In the genomic region with DNA sequence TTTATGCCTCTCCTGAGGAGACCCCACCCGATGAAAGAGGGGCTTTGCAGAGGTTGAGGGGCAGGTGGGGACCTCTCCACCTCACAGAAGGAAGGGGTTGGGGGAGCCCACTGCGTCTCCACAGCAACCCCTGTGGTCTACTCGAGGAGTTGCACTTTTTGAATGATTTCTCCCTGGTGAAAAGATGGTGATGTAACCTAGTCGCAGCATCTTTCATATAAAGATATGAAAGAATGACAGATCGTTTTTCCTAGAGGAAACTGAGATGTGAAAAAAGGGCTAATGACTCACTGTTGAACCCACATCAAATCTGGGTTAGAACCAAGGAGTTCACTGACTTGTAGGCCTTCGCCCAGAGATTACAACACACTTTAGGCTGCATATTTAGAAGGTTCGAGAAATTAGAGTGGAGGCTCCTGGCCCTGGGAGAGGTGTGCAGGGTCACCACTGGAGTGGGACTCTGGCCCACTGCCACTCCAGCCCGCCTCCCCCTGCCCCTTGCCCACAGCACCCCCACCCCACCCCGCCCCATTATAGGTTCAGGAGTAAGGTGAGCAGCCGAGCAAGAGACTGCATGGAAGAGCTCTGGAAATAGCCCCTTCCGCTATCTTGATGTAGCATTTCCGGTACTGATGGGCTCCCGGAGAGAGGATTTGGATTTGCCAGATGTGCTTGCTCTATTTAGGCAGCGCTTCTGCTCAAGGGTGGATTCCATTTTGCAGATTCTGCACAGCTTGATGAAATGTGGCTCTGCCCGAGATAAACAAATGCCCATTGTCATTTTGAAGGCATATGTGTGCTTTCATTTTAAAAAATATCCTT, we compare ENCODE assay signal across 8 cellular contexts. TPM values are rescaled to one million over a fixed set of nuclear protein-coding genes. Genes with fewer than 3 reads are reported as not detected.
A peak's percentile ranks its signal among the peaks of the same experiment; 100 is the strongest.
DNase-seq lines count a peak whose midpoint lies in the region; ATAC-seq and TF ChIP-seq lines count a peak whose summit lies in the region.

No MANE protein-coding gene starts in this region.

- TF ChIP-seq CTCF in GM10248 (IDR thresholded peaks at IDR 0.05; ENCODE audit: control extremely low read depth, extremely low read depth, low read depth, missing control alignments): peak; percentile 23

- H3K9me3 Mint-ChIP-seq in activated naive CD4-positive, alpha-beta T cell treated with anti-CD3 and anti-CD28 coated beads, Interleukin-2, amount 10 ng/mL, durations not matched to agents 7 days and 5 days: no peaks in the 10 kb centered on the region
- no peaks in the 10 kb centered on the region for H3K9me3 Mint-ChIP-seq in activated T-helper 2 cell treated with anti-CD3 and anti-CD28 coated beads, Interferon-gamma antibody, Interleukin-2, Interleukin-4, amounts not matched to agents 10 μg/mL and 5 μg/mL and 100 μg/mL, durations not matched to agents 14 hours and 24 hours and 36 hours

- no peaks in the 10 kb centered on the region for H3K27me3 ChIP-seq in stomach smooth muscle (ENCODE audit: control insufficient read depth in 1 of 2, insufficient read depth in 2 of 2, low read length in 2 of 2)

- CTCF ChIA-PET in GM10248 (lab: Yijun Ruan, JAX): interaction anchor here (1.0 to 1.9 kb wide), 3 partner anchors 13 to 56 kb away, joined by 3 to 6 read pairs (median 4); no protein-coding TSS in a partner anchor
- CTCF ChIA-PET in activated naive CD4-positive, alpha-beta T cell treated with anti-CD3 and anti-CD28 coated beads, Interleukin-2, amount 10 ng/mL, durations not matched to agents 7 days and 5 days (lab: Charles Lee): no interaction called here

- DNase-seq in GM10248 (ENCODE audit: extremely low spot score) (peak; percentile 51), M059J (ENCODE audit: low read depth) (peak; percentile 81), hepatic stellate cell (ENCODE audit: low spot score) (peak; percentile 48), RPMI8226 (no peak)
- DNase-seq in activated naive CD4-positive, alpha-beta T cell treated with anti-CD3 and anti-CD28 coated beads, Interleukin-2, amount 10 ng/mL, durations not matched to agents 7 days and 5 days: peak; percentile 27
- no peak for DNase-seq in activated T-helper 2 cell treated with anti-CD3 and anti-CD28 coated beads, Interferon-gamma antibody, Interleukin-2, Interleukin-4, amounts not matched to agents 10 μg/mL and 5 μg/mL and 100 μg/mL, durations not matched to agents 14 hours and 24 hours and 36 hours (ENCODE audit: low spot score)

- H3K27me3 Mint-ChIP-seq in activated naive CD4-positive, alpha-beta T cell treated with anti-CD3 and anti-CD28 coated beads, Interleukin-2, amount 10 ng/mL, durations not matched to agents 7 days and 5 days: peaks cover 27% of the 10 kb centered on the region
- peaks cover 63% of the 10 kb centered on the region for H3K27me3 Mint-ChIP-seq in activated T-helper 2 cell treated with anti-CD3 and anti-CD28 coated beads, Interferon-gamma antibody, Interleukin-2, Interleukin-4, amounts not matched to agents 10 μg/mL and 5 μg/mL and 100 μg/mL, durations not matched to agents 14 hours and 24 hours and 36 hours (ENCODE audit: low read depth)

- peak overlapping the region; percentile 42 for H3K4me3 Mint-ChIP-seq in activated naive CD4-positive, alpha-beta T cell treated with anti-CD3 and anti-CD28 coated beads, Interleukin-2, amount 10 ng/mL, durations not matched to agents 7 days and 5 days
- H3K4me3 Mint-ChIP-seq in activated T-helper 2 cell treated with anti-CD3 and anti-CD28 coated beads, Interferon-gamma antibody, Interleukin-2, Interleukin-4, amounts not matched to agents 10 μg/mL and 5 μg/mL and 100 μg/mL, durations not matched to agents 14 hours and 24 hours and 36 hours (ENCODE audit: low read depth): no peak overlapping the region

- POLR2A ChIA-PET in GM10248 (lab: Yijun Ruan, JAX): no interaction called here

- peaks cover 16% of the 10 kb centered on the region for H3K4me1 Mint-ChIP-seq in activated naive CD4-positive, alpha-beta T cell treated with anti-CD3 and anti-CD28 coated beads, Interleukin-2, amount 10 ng/mL, durations not matched to agents 7 days and 5 days
- H3K4me1 Mint-ChIP-seq in activated T-helper 2 cell treated with anti-CD3 and anti-CD28 coated beads, Interferon-gamma antibody, Interleukin-2, Interleukin-4, amounts not matched to agents 10 μg/mL and 5 μg/mL and 100 μg/mL, durations not matched to agents 14 hours and 24 hours and 36 hours (ENCODE audit: low read depth): peaks cover 16% of the 10 kb centered on the region

- no peak overlapping the region for H3K27ac Mint-ChIP-seq in activated naive CD4-positive, alpha-beta T cell treated with anti-CD3 and anti-CD28 coated beads, Interleukin-2, amount 10 ng/mL, durations not matched to agents 7 days and 5 days
- no peak overlapping the region for H3K27ac Mint-ChIP-seq in activated T-helper 2 cell treated with anti-CD3 and anti-CD28 coated beads, Interferon-gamma antibody, Interleukin-2, Interleukin-4, amounts not matched to agents 10 μg/mL and 5 μg/mL and 100 μg/mL, durations not matched to agents 14 hours and 24 hours and 36 hours

- H3K9ac ChIP-seq in stomach smooth muscle (ENCODE audit: low read length in 2 of 2): peak overlapping the region; percentile 13 to 39

- peaks cover 10% of the 10 kb centered on the region for H3K4me1 ChIP-seq in stomach smooth muscle (ENCODE audit: control insufficient read depth, insufficient read depth, low read length)

- no peak overlapping the region for H3K27ac ChIP-seq in stomach smooth muscle (ENCODE audit: low read length)

- H3K36me3 Mint-ChIP-seq in activated naive CD4-positive, alpha-beta T cell treated with anti-CD3 and anti-CD28 coated beads, Interleukin-2, amount 10 ng/mL, durations not matched to agents 7 days and 5 days: no peaks in the 10 kb centered on the region
- H3K36me3 Mint-ChIP-seq in activated T-helper 2 cell treated with anti-CD3 and anti-CD28 coated beads, Interferon-gamma antibody, Interleukin-2, Interleukin-4, amounts not matched to agents 10 μg/mL and 5 μg/mL and 100 μg/mL, durations not matched to agents 14 hours and 24 hours and 36 hours (ENCODE audit: low read depth): no peaks in the 10 kb centered on the region

- H3K9me3 ChIP-seq in stomach smooth muscle (ENCODE audit: control insufficient read depth in 2 of 2, low read length in 2 of 2): no peaks in the 10 kb centered on the region

- H3K36me3 ChIP-seq in stomach smooth muscle (ENCODE audit: control insufficient read depth in 2 of 2, insufficient read depth in 2 of 2, low read length in 2 of 2): no peaks in the 10 kb centered on the region

- intact Hi-C loops in activated T-helper 2 cell treated with anti-CD3 and anti-CD28 coated beads, Interferon-gamma antibody, Interleukin-2, Interleukin-4, amounts not matched to agents 10 μg/mL and 5 μg/mL and 100 μg/mL, durations not matched to agents 14 hours and 24 hours and 36 hours (cut with micrococcal nuclease): loop anchor here (1.0 kb wide), 1 partner anchor 25 kb away; no protein-coding TSS in a partner anchor

- ATAC-seq in GM21825 (IDR thresholded peaks at IDR 0.05; ENCODE audit: unreplicated experiment): peak; percentile 72

- peak overlapping the region; percentile 50 to 94 for H3K4me3 ChIP-seq in stomach smooth muscle (ENCODE audit: low read length in 2 of 2)

RNA-seq across cellular contexts. Expression of a gene that starts 6.7 kb away (rescaled TPM):
- total RNA-seq in M059J (2014; rRNA removed; shearing (Covaris generic)): 50.4 and 74.2 TPM in 2 replicates
- total RNA-seq in activated T-helper 2 cell treated with anti-CD3 and anti-CD28 coated beads, Interferon-gamma antibody, Interleukin-2, Interleukin-4, amounts not matched to agents 10 μg/mL and 5 μg/mL and 100 μg/mL, durations not matched to agents 14 hours and 24 hours and 36 hours: 0.05 TPM in 1 of 2 replicates, not detected in the other

Comparison
In these comparisons a context has a peak if more than half of its experiments do, and no peak if none do; other contexts are left out.
1. DNase-seq: peak in GM10248 (single experiment), M059J (single experiment), activated naive CD4-positive, alpha-beta T cell treated with anti-CD3 and anti-CD28 coated beads, Interleukin-2, amount 10 ng/mL, durations not matched to agents 7 days and 5 days (single experiment) and hepatic stellate cell (single experiment); none in RPMI8226 (single experiment) and activated T-helper 2 cell treated with anti-CD3 and anti-CD28 coated beads, Interferon-gamma antibody, Interleukin-2, Interleukin-4, amounts not matched to agents 10 μg/mL and 5 μg/mL and 100 μg/mL, durations not matched to agents 14 hours and 24 hours and 36 hours (single experiment).
2. RNA of a gene that starts 6.7 kb away (total RNA-seq): 50.4 to 74.2 TPM in M059J; 0.05 TPM in activated T-helper 2 cell treated with anti-CD3 and anti-CD28 coated beads, Interferon-gamma antibody, Interleukin-2, Interleukin-4, amounts not matched to agents 10 μg/mL and 5 μg/mL and 100 μg/mL, durations not matched to agents 14 hours and 24 hours and 36 hours; every median in the first group is over 10 times any median in the second.